Comparison of ENCODE assay signal across 19 cellular contexts in genomic region chr7:68143345-68143744, GRCh38.
A peak's percentile ranks its signal among the peaks of the same experiment; 100 is the strongest.
DNase-seq lines count a peak whose midpoint lies in the region; ATAC-seq and TF ChIP-seq lines count a peak whose summit lies in the region.
"Had no signal": no experiment of that assay in that cellular context is flagged by ENCODE, and none has a peak within 500 bp of the region (broad histone marks: within the 10 kb centered on the region; RNA-seq: fewer than 3 reads in every experiment).

No MANE protein-coding gene starts in this region.

- no peak overlapping the region for H3K4me2 ChIP-seq in OCI-LY7 (ENCODE audit: low read length)
- H3K4me2 ChIP-seq: A549, BLaER1 had no signal

- DNase-seq in A172 (ENCODE audit: low spot score) (peak; percentile 19), MV-4-11 (lab: John Stamatoyannopoulos, UW) (peak; percentile 2), OCI-M1 (lab: John Stamatoyannopoulos, UW) (peak; percentile 2), T1000 (lab: John Stamatoyannopoulos, UW) (peak; percentile 8), DMS 273 (lab: John Stamatoyannopoulos, UW; ENCODE audit: unreplicated experiment) (no peak), NCI-H2227 (lab: John Stamatoyannopoulos, UW; ENCODE audit: unreplicated experiment) (no peak), OCI-LY7 (ENCODE audit: low spot score) (no peak)
- DNase-seq: 8988T; BE2C; C1 segment of cervical spinal cord; CD4-positive, alpha-beta memory T cell; CD4-positive, CD25-positive, alpha-beta regulatory T cell; CD8-positive, alpha-beta memory T cell; COR-L47; DMS79 treated with DMSO at 0.1 percent for 48 hours; GF-D8 had no signal

- CTCF ChIA-PET in OCI-LY7 (lab: Charles Lee; ENCODE audit: unreplicated experiment): no interaction called here

- H3K4me3 ChIP-seq in OCI-LY7 (ENCODE audit: low read depth, low read length, poor library complexity, severe bottlenecking): no peak overlapping the region
- H3K4me3 ChIP-seq: A549, BLaER1 had no signal

- no peaks in the 10 kb centered on the region for H3K9me3 ChIP-seq in OCI-LY7 (ENCODE audit: low read length)
- H3K9me3 ChIP-seq: BE2C had no signal

- no peaks in the 10 kb centered on the region for H4K20me1 ChIP-seq in OCI-LY7 (ENCODE audit: insufficient read depth, low read length)
- H4K20me1 ChIP-seq: BLaER1 had no signal

- H3K27ac ChIP-seq in OCI-LY7 (ENCODE audit: low read depth, low read length, poor library complexity, severe bottlenecking): no peak overlapping the region
- H3K27ac ChIP-seq: A549, BLaER1 had no signal

- no peak for ATAC-seq in GM18517 (IDR thresholded peaks at IDR 0.05; ENCODE audit: unreplicated experiment)
- ATAC-seq: A549 had no signal

- no peak overlapping the region for H2AFZ ChIP-seq in OCI-LY7 (ENCODE audit: low read length)

- H3K4me1 ChIP-seq in OCI-LY7 (ENCODE audit: insufficient read depth, low read length, poor library complexity, severe bottlenecking): no peaks in the 10 kb centered on the region
- H3K4me1 ChIP-seq: A549, BLaER1 had no signal

- H3K9me2 ChIP-seq in OCI-LY7 (ENCODE audit: insufficient read depth, low read length): no peaks in the 10 kb centered on the region

- no peaks in the 10 kb centered on the region for H3K79me2 ChIP-seq in OCI-LY7 (ENCODE audit: insufficient read depth, low read depth, low read length)

- POLR2A ChIA-PET in OCI-LY7 (lab: Charles Lee): no interaction called here

- no peaks in the 10 kb centered on the region for H3K36me3 ChIP-seq in OCI-LY7 (ENCODE audit: insufficient read depth, low read length)
- H3K36me3 ChIP-seq: BE2C, BLaER1 had no signal

- intact Hi-C loops in OCI-LY7 (cut with micrococcal nuclease; ENCODE audit: unreplicated experiment): no loop called here

- BruUV-seq in OCI-LY7 (replicated peaks; lab: Mats Ljungman, UMichigan): no TSS peak

- no peak for TF ChIP-seq CTCF in OCI-LY7 (conservative IDR thresholded peaks at IDR 0.05; ENCODE audit: low read length)

Comparison
In these comparisons a context has a peak if more than half of its experiments do, and no peak if none do; other contexts are left out.
1. DNase-seq: peak in A172 (single experiment), MV-4-11 (single experiment), OCI-M1 (single experiment) and T1000 (single experiment); none in DMS 273 (single experiment), NCI-H2227 (single experiment) and OCI-LY7 (single experiment).